In the genomic region with DNA sequence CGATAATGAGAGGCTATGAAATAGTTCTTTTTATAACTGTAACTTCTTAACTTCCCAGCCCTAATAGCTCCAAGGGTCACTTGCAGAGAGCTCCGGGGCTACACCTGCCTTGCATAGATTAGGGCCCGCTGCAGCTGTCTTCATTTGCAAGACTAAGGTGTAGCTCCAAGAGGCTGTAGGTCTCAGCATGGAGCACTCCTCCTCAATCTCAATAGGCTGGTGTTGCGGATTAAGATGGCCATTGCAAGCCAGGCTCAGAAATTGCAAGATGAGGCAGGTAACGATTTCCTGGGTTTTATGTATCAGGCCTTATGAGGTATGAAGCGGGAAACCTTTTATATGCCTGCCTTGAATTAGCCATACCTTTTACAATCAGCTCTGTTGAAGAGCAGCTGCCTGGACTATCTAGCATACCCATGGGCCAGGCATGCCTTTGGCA, we compare ENCODE assay signal across 1 cellular context.
A peak's percentile ranks its signal among the peaks of the same experiment; 100 is the strongest.
TF ChIP-seq lines count a peak whose summit lies in the region.

No MANE protein-coding gene starts in this region.

TF ChIP-seq in H1, 55 proteins besides CTCF, POLR2A, EP300 and RAD21 (continued from another document):
- TF ChIP-seq TBP (IDR thresholded peaks at IDR 0.05; ENCODE audit: low read depth, low read length) (peak; percentile 61; the same call in 1 of the 2 replicates), ZNF274 (IDR thresholded peaks at IDR 0.05; ENCODE audit: borderline replicate concordance, extremely low read depth, low read length) (no peak), EZH2 (IDR thresholded peaks at IDR 0.05; ENCODE audit: low read depth, low read length, severe bottlenecking) (no peak), RFX5 (IDR thresholded peaks at IDR 0.05; ENCODE audit: borderline replicate concordance, low read depth, low read length) (no peak), NANOG (IDR thresholded peaks at IDR 0.05; ENCODE audit: insufficient read depth, low read depth, low read length, poor library complexity, severe bottlenecking) (peak; percentile 83), RNF2 (IDR thresholded peaks at IDR 0.05; ENCODE audit: borderline replicate concordance, low read depth, low read length, missing control alignments, poor library complexity, severe bottlenecking) (no peak), SP2 (IDR thresholded peaks at IDR 0.05; ENCODE audit: low read length) (no peak), RXRA (IDR thresholded peaks at IDR 0.05; ENCODE audit: insufficient read depth, low read depth, low read length) (no peak), CREB1 (IDR thresholded peaks at IDR 0.05) (no peak), SAP30 (IDR thresholded peaks at IDR 0.05; ENCODE audit: insufficient read depth, insufficient replicate concordance, low read length) (no peak), RBBP5 (IDR thresholded peaks at IDR 0.05; ENCODE audit: borderline replicate concordance, low read depth, low read length) (0 out of 2 replicates have a peak, but pooled peaks have one; percentile 58), GABPA (IDR thresholded peaks at IDR 0.05; ENCODE audit: borderline replicate concordance, insufficient read depth, low read length) (no peak), NRF1 (IDR thresholded peaks at IDR 0.05; ENCODE audit: low read depth, low read length) (no peak), PHF8 (conservative IDR thresholded peaks at IDR 0.05; ENCODE audit: low read depth, low read length) (no peak), CEBPB (IDR thresholded peaks at IDR 0.05; ENCODE audit: low read depth, low read length) (peak; percentile 24; the same call in 1 of the 2 replicates), CHD1 (IDR thresholded peaks at IDR 0.05; ENCODE audit: low read depth, low read length) (no peak), SIRT6 (IDR thresholded peaks at IDR 0.05; ENCODE audit: low read length) (no peak), BACH1 (IDR thresholded peaks at IDR 0.05; ENCODE audit: low read length) (no peak), MAFK (IDR thresholded peaks at IDR 0.05; ENCODE audit: low read depth, low read length) (no peak), BCL11A (IDR thresholded peaks at IDR 0.05; ENCODE audit: low read depth in 2 of 2, low read length in 2 of 2) (no peak), JUND (IDR thresholded peaks at IDR 0.05; ENCODE audit: low read length) (0 out of 2 replicates have a peak, but pooled peaks have one; percentile 5), HDAC6 (IDR thresholded peaks at IDR 0.05; ENCODE audit: low read depth, low read length) (no peak), KDM1A (IDR thresholded peaks at IDR 0.05; ENCODE audit: borderline replicate concordance, low read length) (peak; percentile 69; the same call in 1 of the 2 replicates), KDM4A (IDR thresholded peaks at IDR 0.05; ENCODE audit: low read depth, low read length, severe bottlenecking) (no peak), SIN3A (conservative IDR thresholded peaks at IDR 0.05 in 1 of 2, IDR thresholded peaks at IDR 0.05 in 1 of 2; ENCODE audit: low read depth in 1 of 2, low read length in 2 of 2) (peak; percentile 36 to 45; a peak in 1 of 4 replicates), HDAC2 (IDR thresholded peaks at IDR 0.05; ENCODE audit: borderline replicate concordance in 1 of 2, low read depth in 2 of 2, low read length in 2 of 2) (peak; percentile 21 to 93; a peak in 2 of 4 replicates), CTBP2 (IDR thresholded peaks at IDR 0.05; ENCODE audit: borderline replicate concordance, insufficient read depth, insufficient read length, low read length) (no peak), POU5F1 (IDR thresholded peaks at IDR 0.05; ENCODE audit: low read depth, low read length) (peak; percentile 71; the same call in 1 of the 2 replicates), TEAD4 (IDR thresholded peaks at IDR 0.05; ENCODE audit: low read depth, low read length) (0 out of 2 replicates have a peak, but pooled peaks have one; percentile 48), KDM5A (IDR thresholded peaks at IDR 0.05; ENCODE audit: low read length) (no peak), SIX5 (IDR thresholded peaks at IDR 0.05; ENCODE audit: low read depth, low read length) (no peak), TAF1 (IDR thresholded peaks at IDR 0.05; ENCODE audit: low read depth, low read length) (peak; percentile 62), CBX8 (IDR thresholded peaks at IDR 0.05; ENCODE audit: borderline replicate concordance, low read depth, low read length) (no peak), EGR1 (IDR thresholded peaks at IDR 0.05; ENCODE audit: borderline replicate concordance, low read depth, low read length) (peak; percentile 35; the same call in 1 of the 2 replicates), CBX5 (IDR thresholded peaks at IDR 0.05; ENCODE audit: low read depth, low read length) (no peak), SP4 (IDR thresholded peaks at IDR 0.05; ENCODE audit: low read length) (no peak), CHD2 (IDR thresholded peaks at IDR 0.05; ENCODE audit: low read length) (no peak), SRF (IDR thresholded peaks at IDR 0.05; ENCODE audit: low read depth, low read length) (no peak), ASH2L (IDR thresholded peaks at IDR 0.05; ENCODE audit: low read length) (no peak), POLR2AphosphoS5 (IDR thresholded peaks at IDR 0.05; ENCODE audit: low read depth, low read length) (peak; percentile 75), JUN (IDR thresholded peaks at IDR 0.05; ENCODE audit: low read depth, low read length) (no peak; the same call in 1 of the 2 replicates), YY1 (IDR thresholded peaks at IDR 0.05; ENCODE audit: low read depth, low read length) (peak; percentile 89), TCF12 (IDR thresholded peaks at IDR 0.05; ENCODE audit: low read depth, low read length) (peak; percentile 99), GTF2F1 (IDR thresholded peaks at IDR 0.05; ENCODE audit: borderline replicate concordance, low read depth, low read length) (no peak; the same call in 1 of the 2 replicates), BRCA1 (IDR thresholded peaks at IDR 0.05; ENCODE audit: low read depth, low read length) (no peak), SP1 (IDR thresholded peaks at IDR 0.05; ENCODE audit: low read depth, low read length) (peak; percentile 68; the same call in 1 of the 2 replicates)
- TF ChIP-seq, protein P1, sequence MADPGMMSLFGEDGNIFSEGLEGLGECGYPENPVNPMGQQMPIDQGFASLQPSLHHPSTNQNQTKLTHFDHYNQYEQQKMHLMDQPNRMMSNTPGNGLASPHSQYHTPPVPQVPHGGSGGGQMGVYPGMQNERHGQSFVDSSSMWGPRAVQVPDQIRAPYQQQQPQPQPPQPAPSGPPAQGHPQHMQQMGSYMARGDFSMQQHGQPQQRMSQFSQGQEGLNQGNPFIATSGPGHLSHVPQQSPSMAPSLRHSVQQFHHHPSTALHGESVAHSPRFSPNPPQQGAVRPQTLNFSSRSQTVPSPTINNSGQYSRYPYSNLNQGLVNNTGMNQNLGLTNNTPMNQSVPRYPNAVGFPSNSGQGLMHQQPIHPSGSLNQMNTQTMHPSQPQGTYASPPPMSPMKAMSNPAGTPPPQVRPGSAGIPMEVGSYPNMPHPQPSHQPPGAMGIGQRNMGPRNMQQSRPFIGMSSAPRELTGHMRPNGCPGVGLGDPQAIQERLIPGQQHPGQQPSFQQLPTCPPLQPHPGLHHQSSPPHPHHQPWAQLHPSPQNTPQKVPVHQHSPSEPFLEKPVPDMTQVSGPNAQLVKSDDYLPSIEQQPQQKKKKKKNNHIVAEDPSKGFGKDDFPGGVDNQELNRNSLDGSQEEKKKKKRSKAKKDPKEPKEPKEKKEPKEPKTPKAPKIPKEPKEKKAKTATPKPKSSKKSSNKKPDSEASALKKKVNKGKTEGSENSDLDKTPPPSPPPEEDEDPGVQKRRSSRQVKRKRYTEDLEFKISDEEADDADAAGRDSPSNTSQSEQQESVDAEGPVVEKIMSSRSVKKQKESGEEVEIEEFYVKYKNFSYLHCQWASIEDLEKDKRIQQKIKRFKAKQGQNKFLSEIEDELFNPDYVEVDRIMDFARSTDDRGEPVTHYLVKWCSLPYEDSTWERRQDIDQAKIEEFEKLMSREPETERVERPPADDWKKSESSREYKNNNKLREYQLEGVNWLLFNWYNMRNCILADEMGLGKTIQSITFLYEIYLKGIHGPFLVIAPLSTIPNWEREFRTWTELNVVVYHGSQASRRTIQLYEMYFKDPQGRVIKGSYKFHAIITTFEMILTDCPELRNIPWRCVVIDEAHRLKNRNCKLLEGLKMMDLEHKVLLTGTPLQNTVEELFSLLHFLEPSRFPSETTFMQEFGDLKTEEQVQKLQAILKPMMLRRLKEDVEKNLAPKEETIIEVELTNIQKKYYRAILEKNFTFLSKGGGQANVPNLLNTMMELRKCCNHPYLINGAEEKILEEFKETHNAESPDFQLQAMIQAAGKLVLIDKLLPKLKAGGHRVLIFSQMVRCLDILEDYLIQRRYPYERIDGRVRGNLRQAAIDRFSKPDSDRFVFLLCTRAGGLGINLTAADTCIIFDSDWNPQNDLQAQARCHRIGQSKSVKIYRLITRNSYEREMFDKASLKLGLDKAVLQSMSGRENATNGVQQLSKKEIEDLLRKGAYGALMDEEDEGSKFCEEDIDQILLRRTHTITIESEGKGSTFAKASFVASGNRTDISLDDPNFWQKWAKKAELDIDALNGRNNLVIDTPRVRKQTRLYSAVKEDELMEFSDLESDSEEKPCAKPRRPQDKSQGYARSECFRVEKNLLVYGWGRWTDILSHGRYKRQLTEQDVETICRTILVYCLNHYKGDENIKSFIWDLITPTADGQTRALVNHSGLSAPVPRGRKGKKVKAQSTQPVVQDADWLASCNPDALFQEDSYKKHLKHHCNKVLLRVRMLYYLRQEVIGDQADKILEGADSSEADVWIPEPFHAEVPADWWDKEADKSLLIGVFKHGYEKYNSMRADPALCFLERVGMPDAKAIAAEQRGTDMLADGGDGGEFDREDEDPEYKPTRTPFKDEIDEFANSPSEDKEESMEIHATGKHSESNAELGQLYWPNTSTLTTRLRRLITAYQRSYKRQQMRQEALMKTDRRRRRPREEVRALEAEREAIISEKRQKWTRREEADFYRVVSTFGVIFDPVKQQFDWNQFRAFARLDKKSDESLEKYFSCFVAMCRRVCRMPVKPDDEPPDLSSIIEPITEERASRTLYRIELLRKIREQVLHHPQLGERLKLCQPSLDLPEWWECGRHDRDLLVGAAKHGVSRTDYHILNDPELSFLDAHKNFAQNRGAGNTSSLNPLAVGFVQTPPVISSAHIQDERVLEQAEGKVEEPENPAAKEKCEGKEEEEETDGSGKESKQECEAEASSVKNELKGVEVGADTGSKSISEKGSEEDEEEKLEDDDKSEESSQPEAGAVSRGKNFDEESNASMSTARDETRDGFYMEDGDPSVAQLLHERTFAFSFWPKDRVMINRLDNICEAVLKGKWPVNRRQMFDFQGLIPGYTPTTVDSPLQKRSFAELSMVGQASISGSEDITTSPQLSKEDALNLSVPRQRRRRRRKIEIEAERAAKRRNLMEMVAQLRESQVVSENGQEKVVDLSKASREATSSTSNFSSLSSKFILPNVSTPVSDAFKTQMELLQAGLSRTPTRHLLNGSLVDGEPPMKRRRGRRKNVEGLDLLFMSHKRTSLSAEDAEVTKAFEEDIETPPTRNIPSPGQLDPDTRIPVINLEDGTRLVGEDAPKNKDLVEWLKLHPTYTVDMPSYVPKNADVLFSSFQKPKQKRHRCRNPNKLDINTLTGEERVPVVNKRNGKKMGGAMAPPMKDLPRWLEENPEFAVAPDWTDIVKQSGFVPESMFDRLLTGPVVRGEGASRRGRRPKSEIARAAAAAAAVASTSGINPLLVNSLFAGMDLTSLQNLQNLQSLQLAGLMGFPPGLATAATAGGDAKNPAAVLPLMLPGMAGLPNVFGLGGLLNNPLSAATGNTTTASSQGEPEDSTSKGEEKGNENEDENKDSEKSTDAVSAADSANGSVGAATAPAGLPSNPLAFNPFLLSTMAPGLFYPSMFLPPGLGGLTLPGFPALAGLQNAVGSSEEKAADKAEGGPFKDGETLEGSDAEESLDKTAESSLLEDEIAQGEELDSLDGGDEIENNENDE (IDR thresholded peaks at IDR 0.05; ENCODE audit: insufficient replicate concordance, low read length) = peak; percentile 90
- TF ChIP-seq, protein P2, sequence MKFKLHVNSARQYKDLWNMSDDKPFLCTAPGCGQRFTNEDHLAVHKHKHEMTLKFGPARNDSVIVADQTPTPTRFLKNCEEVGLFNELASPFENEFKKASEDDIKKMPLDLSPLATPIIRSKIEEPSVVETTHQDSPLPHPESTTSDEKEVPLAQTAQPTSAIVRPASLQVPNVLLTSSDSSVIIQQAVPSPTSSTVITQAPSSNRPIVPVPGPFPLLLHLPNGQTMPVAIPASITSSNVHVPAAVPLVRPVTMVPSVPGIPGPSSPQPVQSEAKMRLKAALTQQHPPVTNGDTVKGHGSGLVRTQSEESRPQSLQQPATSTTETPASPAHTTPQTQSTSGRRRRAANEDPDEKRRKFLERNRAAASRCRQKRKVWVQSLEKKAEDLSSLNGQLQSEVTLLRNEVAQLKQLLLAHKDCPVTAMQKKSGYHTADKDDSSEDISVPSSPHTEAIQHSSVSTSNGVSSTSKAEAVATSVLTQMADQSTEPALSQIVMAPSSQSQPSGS (IDR thresholded peaks at IDR 0.05; ENCODE audit: low read length) = no peak
- TF ChIP-seq, protein P3, sequence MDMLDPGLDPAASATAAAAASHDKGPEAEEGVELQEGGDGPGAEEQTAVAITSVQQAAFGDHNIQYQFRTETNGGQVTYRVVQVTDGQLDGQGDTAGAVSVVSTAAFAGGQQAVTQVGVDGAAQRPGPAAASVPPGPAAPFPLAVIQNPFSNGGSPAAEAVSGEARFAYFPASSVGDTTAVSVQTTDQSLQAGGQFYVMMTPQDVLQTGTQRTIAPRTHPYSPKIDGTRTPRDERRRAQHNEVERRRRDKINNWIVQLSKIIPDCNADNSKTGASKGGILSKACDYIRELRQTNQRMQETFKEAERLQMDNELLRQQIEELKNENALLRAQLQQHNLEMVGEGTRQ (IDR thresholded peaks at IDR 0.05; ENCODE audit: low read length) = no peak
- TF ChIP-seq, protein P4, sequence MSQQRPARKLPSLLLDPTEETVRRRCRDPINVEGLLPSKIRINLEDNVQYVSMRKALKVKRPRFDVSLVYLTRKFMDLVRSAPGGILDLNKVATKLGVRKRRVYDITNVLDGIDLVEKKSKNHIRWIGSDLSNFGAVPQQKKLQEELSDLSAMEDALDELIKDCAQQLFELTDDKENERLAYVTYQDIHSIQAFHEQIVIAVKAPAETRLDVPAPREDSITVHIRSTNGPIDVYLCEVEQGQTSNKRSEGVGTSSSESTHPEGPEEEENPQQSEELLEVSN (IDR thresholded peaks at IDR 0.05) = 0 out of 2 replicates have a peak, but pooled peaks have one; percentile 5
- TF ChIP-seq, protein P5, sequence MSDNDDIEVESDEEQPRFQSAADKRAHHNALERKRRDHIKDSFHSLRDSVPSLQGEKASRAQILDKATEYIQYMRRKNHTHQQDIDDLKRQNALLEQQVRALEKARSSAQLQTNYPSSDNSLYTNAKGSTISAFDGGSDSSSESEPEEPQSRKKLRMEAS (IDR thresholded peaks at IDR 0.05) = no peak
- TF ChIP-seq, protein P6, sequence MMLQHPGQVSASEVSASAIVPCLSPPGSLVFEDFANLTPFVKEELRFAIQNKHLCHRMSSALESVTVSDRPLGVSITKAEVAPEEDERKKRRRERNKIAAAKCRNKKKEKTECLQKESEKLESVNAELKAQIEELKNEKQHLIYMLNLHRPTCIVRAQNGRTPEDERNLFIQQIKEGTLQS (IDR thresholded peaks at IDR 0.05; ENCODE audit: insufficient read depth, low read depth, low read length) = no peak
